In genomic region chr22:50260434-50260800, GRCh38 we compare ENCODE assay signal across 3 cellular contexts.
TF ChIP-seq lines count a peak whose summit lies in the region.

No MANE protein-coding gene starts in this region.

TF ChIP-seq in A549, 52 proteins besides CTCF, POLR2A, EP300 and RAD21:
- TF ChIP-seq HMGXB4 (CRISPR knock-in tag; IDR thresholded peaks at IDR 0.05; ENCODE audit: borderline replicate concordance) (no peak), ZFP36 (IDR thresholded peaks at IDR 0.05; ENCODE audit: borderline replicate concordance, partially characterized antibody) (no peak), ZC3H11A (IDR thresholded peaks at IDR 0.05) (no peak), ELK1 (IDR thresholded peaks at IDR 0.05; ENCODE audit: low read depth, low read length) (no peak), NR3C1 (IDR thresholded peaks at IDR 0.05) (no peak), FOSB (CRISPR knock-in tag; IDR thresholded peaks at IDR 0.05) (no peak), POLR2AphosphoS2 (conservative IDR thresholded peaks at IDR 0.05; ENCODE audit: low read length) (no peak), EHF (CRISPR knock-in tag; IDR thresholded peaks at IDR 0.05) (no peak), USF2 (IDR thresholded peaks at IDR 0.05) (no peak), TFCP2L1 (CRISPR knock-in tag; IDR thresholded peaks at IDR 0.05) (no peak), HOXA7 (CRISPR knock-in tag; IDR thresholded peaks at IDR 0.05) (no peak), RARB (CRISPR knock-in tag; IDR thresholded peaks at IDR 0.05) (no peak)

TF ChIP-seq in HCT116, 20 proteins besides CTCF, POLR2A, EP300 and RAD21:
- no peak for TF ChIP-seq EZH2phosphoT487 (IDR thresholded peaks at IDR 0.05; ENCODE audit: borderline replicate concordance)

TF ChIP-seq in HEK293T, 16 proteins besides CTCF, POLR2A, EP300 and RAD21:
- TF ChIP-seq ELF4 (IDR thresholded peaks at IDR 0.05) (no peak), FOXA1 (IDR thresholded peaks at IDR 0.05) (no peak), BHLHE40 (IDR thresholded peaks at IDR 0.05; ENCODE audit: borderline replicate concordance) (no peak), FOXM1 (IDR thresholded peaks at IDR 0.05; ENCODE audit: borderline replicate concordance) (no peak), ARNT (IDR thresholded peaks at IDR 0.05) (no peak), SUZ12 (IDR thresholded peaks at IDR 0.05) (no peak), TARDBP (IDR thresholded peaks at IDR 0.05) (no peak), ZNF384 (IDR thresholded peaks at IDR 0.05) (no peak), FOXK2 (IDR thresholded peaks at IDR 0.05) (no peak), CTBP1 (IDR thresholded peaks at IDR 0.05; ENCODE audit: borderline replicate concordance) (no peak), SP1 (IDR thresholded peaks at IDR 0.05) (no peak), LEF1 (IDR thresholded peaks at IDR 0.05; ENCODE audit: borderline replicate concordance) (no peak), HDGF (IDR thresholded peaks at IDR 0.05; ENCODE audit: borderline replicate concordance) (no peak), PKNOX1 (IDR thresholded peaks at IDR 0.05) (no peak), NFRKB (IDR thresholded peaks at IDR 0.05) (no peak), L3MBTL2 (conservative IDR thresholded peaks at IDR 0.05) (no peak)
TF ChIP-seq in HEK293T: peak in this region for 0.
